In genomic region chr5:172339264-172340180, GRCh38 we compare ENCODE assay signal across 31 cellular contexts.
"Had no signal": no experiment of that assay in that cellular context is flagged by ENCODE, and none has a peak within 500 bp of the region (broad histone marks: within the 10 kb centered on the region; RNA-seq: fewer than 3 reads in every experiment).

No MANE protein-coding gene starts in this region.

- H3K9me3 Mint-ChIP-seq: activated naive CD4-positive, alpha-beta T cell treated with anti-CD3 and anti-CD28 coated beads for 36 hours; activated naive CD8-positive, alpha-beta T cell treated with anti-CD3 and anti-CD28 coated beads for 36 hours; activated T-helper 1 cell treated with anti-CD3 and anti-CD28 coated beads, Interleukin-12 subunit alpha, Interleukin-12 subunit beta, Interleukin-2, Interleukin-4 antibody, amounts not matched to agents 30 ng/mL and 10 ng/mL and 1 ng/mL, durations not matched to agents 14 hours and 24 hours and 36 hours; dendritic cell treated with granulocyte-macrophage colony-stimulating factor and Interleukin-4, amounts not matched to agents 40 ng/mL and 50 ng/mL, for 4 days; endodermal cell; natural killer cell; stimulated activated memory B cell treated with anti-CD40 and anti-IgM and Interleukin-4, amounts not matched to agents 10 μg/mL and 1 μg/mL and 100 μg/mL, for 72 hours; T-helper 1 cell treated with Interleukin-12 subunit alpha and Interleukin-12 subunit beta and Interleukin-4 antibody, amounts not matched to agents 30 μg/mL and 1 μg/mL, for 36 hours had no signal

- DNase-seq: activated CD4-positive, alpha-beta T cell treated with anti-CD3 and anti-CD28 coated beads for 4 hours; activated CD4-positive, alpha-beta T cell treated with anti-CD3 and anti-CD28 coated beads, Interleukin-2, amount 50 U/mL, for 4 hours; activated effector memory CD4-positive, alpha-beta T cell treated with anti-CD3 and anti-CD28 coated beads, Interleukin-2, amount 50 U/mL, for 16 hours; activated naive CD4-positive, alpha-beta T cell treated with anti-CD3 and anti-CD28 coated beads for 36 hours; activated naive CD8-positive, alpha-beta T cell treated with anti-CD3 and anti-CD28 coated beads for 36 hours; activated T-cell treated with anti-CD3 and anti-CD28 coated beads, Interleukin-2, amount 50 U/mL, for 1 hour; adrenal gland; aorta; body of pancreas; endodermal cell; esophagus squamous epithelium; foreskin melanocyte; midbrain; natural killer cell; retina; stimulated activated CD4-positive, alpha-beta T cell treated with anti-CD3 and anti-CD28 coated beads, Interleukin-1b, Interleukin-23, amount 100 ng/mL, for 48 hours; stimulated activated CD4-positive, alpha-beta T cell treated with anti-CD3 and anti-CD28 coated beads, Interleukin-4, amount 100 ng/mL, for 4 hours; stimulated activated CD8-positive, alpha-beta memory T cell treated with anti-CD3 and anti-CD28 coated beads, Interleukin-4, amount 100 ng/mL, for 48 hours; stomach; SW 1271; T-helper 9 cell; thyroid gland had no signal

- H3K4me1 ChIP-seq: adrenal gland, body of pancreas, prostate gland, thyroid gland, upper lobe of left lung had no signal

- H3K27me3 ChIP-seq: adrenal gland, body of pancreas, cardiac muscle cell, esophagus squamous epithelium, stomach, thyroid gland, upper lobe of left lung had no signal

- H3K36me3 Mint-ChIP-seq: activated naive CD8-positive, alpha-beta T cell treated with anti-CD3 and anti-CD28 coated beads for 36 hours; natural killer cell; stimulated activated memory B cell treated with anti-CD40 and anti-IgM and Interleukin-4, amounts not matched to agents 10 μg/mL and 1 μg/mL and 100 μg/mL, for 72 hours had no signal

- H3K4me3 ChIP-seq: adrenal gland, body of pancreas, cardiac muscle cell, esophagus squamous epithelium, prostate gland, smooth muscle cell, stomach, thyroid gland, upper lobe of left lung had no signal

- H3K9me3 ChIP-seq: adrenal gland, body of pancreas, esophagus squamous epithelium, prostate gland, stomach, thyroid gland, upper lobe of left lung had no signal

- H3K27me3 Mint-ChIP-seq: activated naive CD8-positive, alpha-beta T cell treated with anti-CD3 and anti-CD28 coated beads for 36 hours had no signal

- ATAC-seq: body of pancreas, natural killer cell had no signal

- H3K4me1 Mint-ChIP-seq: activated naive CD8-positive, alpha-beta T cell treated with anti-CD3 and anti-CD28 coated beads for 36 hours; endodermal cell; natural killer cell; stimulated activated memory B cell treated with anti-CD40 and anti-IgM and Interleukin-4, amounts not matched to agents 10 μg/mL and 1 μg/mL and 100 μg/mL, for 72 hours had no signal

- H3K4me3 Mint-ChIP-seq: activated naive CD4-positive, alpha-beta T cell treated with anti-CD3 and anti-CD28 coated beads for 36 hours; activated naive CD8-positive, alpha-beta T cell treated with anti-CD3 and anti-CD28 coated beads for 36 hours; activated T-helper 1 cell treated with anti-CD3 and anti-CD28 coated beads, Interleukin-12 subunit alpha, Interleukin-12 subunit beta, Interleukin-2, Interleukin-4 antibody, amounts not matched to agents 30 ng/mL and 10 ng/mL and 1 ng/mL, durations not matched to agents 14 hours and 24 hours and 36 hours; dendritic cell treated with granulocyte-macrophage colony-stimulating factor and Interleukin-4, amounts not matched to agents 40 ng/mL and 50 ng/mL, for 4 days; endodermal cell; natural killer cell; stimulated activated memory B cell treated with anti-CD40 and anti-IgM and Interleukin-4, amounts not matched to agents 10 μg/mL and 1 μg/mL and 100 μg/mL, for 72 hours; T-helper 1 cell treated with Interleukin-12 subunit alpha and Interleukin-12 subunit beta and Interleukin-4 antibody, amounts not matched to agents 30 μg/mL and 1 μg/mL, for 36 hours had no signal

- H3K27ac ChIP-seq: adrenal gland, body of pancreas, cardiac muscle cell, esophagus squamous epithelium, prostate gland, thyroid gland, upper lobe of left lung, VCaP had no signal

- H3K27ac Mint-ChIP-seq: activated naive CD4-positive, alpha-beta T cell treated with anti-CD3 and anti-CD28 coated beads for 36 hours; activated naive CD8-positive, alpha-beta T cell treated with anti-CD3 and anti-CD28 coated beads for 36 hours; activated T-helper 1 cell treated with anti-CD3 and anti-CD28 coated beads, Interleukin-12 subunit alpha, Interleukin-12 subunit beta, Interleukin-2, Interleukin-4 antibody, amounts not matched to agents 30 ng/mL and 10 ng/mL and 1 ng/mL, durations not matched to agents 14 hours and 24 hours and 36 hours; dendritic cell treated with granulocyte-macrophage colony-stimulating factor and Interleukin-4, amounts not matched to agents 40 ng/mL and 50 ng/mL, for 4 days; endodermal cell; natural killer cell; stimulated activated memory B cell treated with anti-CD40 and anti-IgM and Interleukin-4, amounts not matched to agents 10 μg/mL and 1 μg/mL and 100 μg/mL, for 72 hours; T-helper 1 cell treated with Interleukin-12 subunit alpha and Interleukin-12 subunit beta and Interleukin-4 antibody, amounts not matched to agents 30 μg/mL and 1 μg/mL, for 36 hours had no signal

- H3K36me3 ChIP-seq: cardiac muscle cell, prostate gland had no signal
